Comparison of ENCODE assay signal across 34 cellular contexts in the genomic region with DNA sequence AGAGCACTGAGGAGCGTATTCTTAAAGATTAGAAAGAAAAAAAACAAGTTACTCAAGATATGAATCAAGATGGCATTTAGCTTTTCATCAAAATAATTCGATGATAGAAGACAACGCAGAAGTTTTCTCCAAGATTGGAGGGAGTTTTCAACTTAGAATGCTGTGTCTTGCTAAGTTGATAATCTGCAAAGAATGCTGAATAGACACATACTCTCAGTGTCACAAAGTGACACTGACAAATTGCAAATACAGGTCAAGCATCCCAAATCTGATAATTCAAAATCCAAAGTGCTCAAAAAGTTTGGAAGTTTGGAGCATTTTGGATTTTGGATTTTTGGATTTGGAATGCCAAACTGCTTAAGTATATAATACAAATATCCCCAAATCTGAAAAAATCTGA.
"Had no signal": no experiment of that assay in that cellular context is flagged by ENCODE, and none has a peak within 500 bp of the region (broad histone marks: within the 10 kb centered on the region; RNA-seq: fewer than 3 reads in every experiment).

No MANE protein-coding gene starts in this region.

- H3K27ac ChIP-seq: adrenal gland, body of pancreas, esophagus muscularis mucosa, foreskin keratinocyte, gastrocnemius medialis, heart left ventricle had no signal

- H3K9me3 ChIP-seq: adrenal gland, body of pancreas, esophagus muscularis mucosa, gastrocnemius medialis had no signal

- ATAC-seq: activated CD4-positive, alpha-beta T cell treated with anti-CD3 and anti-CD28 coated beads for 36 hours; activated CD8-positive, alpha-beta memory T cell treated with anti-CD3 and anti-CD28 coated beads, Interleukin-2, amount 10 ng/mL, durations not matched to agents 7 days and 5 days; activated CD8-positive, alpha-beta T cell treated with anti-CD3 and anti-CD28 coated beads, Interleukin-2, amount 10 ng/mL, durations not matched to agents 7 days and 5 days; activated naive CD8-positive, alpha-beta T cell treated with anti-CD3 and anti-CD28 coated beads, Interleukin-2, amount 50 U/mL, for 24 hours; body of pancreas; effector memory CD8-positive, alpha-beta T cell; foreskin keratinocyte; gastrocnemius medialis; heart left ventricle had no signal

- H3K4me3 Mint-ChIP-seq: activated CD4-positive, alpha-beta memory T cell treated with anti-CD3 and anti-CD28 coated beads for 36 hours; activated CD4-positive, alpha-beta T cell treated with anti-CD3 and anti-CD28 coated beads for 36 hours; activated CD4-positive, alpha-beta T cell treated with anti-CD3 and anti-CD28 coated beads, Interleukin-2, amount 10 ng/mL, durations not matched to agents 24 days and 14 days; activated CD8-positive, alpha-beta memory T cell treated with anti-CD3 and anti-CD28 coated beads, Interleukin-2, amount 10 ng/mL, durations not matched to agents 7 days and 5 days; activated CD8-positive, alpha-beta T cell treated with anti-CD3 and anti-CD28 coated beads, Interleukin-2, amount 10 ng/mL, durations not matched to agents 7 days and 5 days; activated naive CD4-positive, alpha-beta T cell treated with anti-CD3 and anti-CD28 coated beads for 36 hours; activated naive CD4-positive, alpha-beta T cell treated with anti-CD3 and anti-CD28 coated beads, Interleukin-2, amount 50 U/mL, for 24 hours; activated naive CD8-positive, alpha-beta T cell treated with anti-CD3 and anti-CD28 coated beads for 36 hours; activated naive CD8-positive, alpha-beta T cell treated with anti-CD3 and anti-CD28 coated beads, Interleukin-2, amount 50 U/mL, for 24 hours; activated T-helper 1 cell treated with anti-CD3 and anti-CD28 coated beads, Interleukin-12 subunit alpha, Interleukin-12 subunit beta, Interleukin-2, Interleukin-4 antibody, amounts not matched to agents 30 ng/mL and 10 ng/mL and 1 ng/mL, durations not matched to agents 14 hours and 24 hours and 36 hours; effector memory CD8-positive, alpha-beta T cell had no signal

- H3K4me3 ChIP-seq: adrenal gland, body of pancreas, esophagus muscularis mucosa, gastrocnemius medialis, heart left ventricle had no signal

- H3K4me1 ChIP-seq: adrenal gland, body of pancreas, esophagus muscularis mucosa, foreskin keratinocyte, gastrocnemius medialis, heart left ventricle had no signal

- H3K27me3 ChIP-seq: adrenal gland, body of pancreas, esophagus muscularis mucosa, foreskin keratinocyte, gastrocnemius medialis, heart left ventricle had no signal

- H3K27me3 Mint-ChIP-seq: activated CD4-positive, alpha-beta memory T cell treated with anti-CD3 and anti-CD28 coated beads for 36 hours; activated CD4-positive, alpha-beta T cell treated with anti-CD3 and anti-CD28 coated beads for 36 hours; activated CD4-positive, alpha-beta T cell treated with anti-CD3 and anti-CD28 coated beads, Interleukin-2, amount 10 ng/mL, durations not matched to agents 24 days and 14 days; activated CD8-positive, alpha-beta memory T cell treated with anti-CD3 and anti-CD28 coated beads, Interleukin-2, amount 10 ng/mL, durations not matched to agents 7 days and 5 days; activated naive CD4-positive, alpha-beta T cell treated with anti-CD3 and anti-CD28 coated beads, Interleukin-2, amount 50 U/mL, for 24 hours; activated naive CD8-positive, alpha-beta T cell treated with anti-CD3 and anti-CD28 coated beads for 36 hours; activated naive CD8-positive, alpha-beta T cell treated with anti-CD3 and anti-CD28 coated beads, Interleukin-2, amount 50 U/mL, for 24 hours; effector memory CD8-positive, alpha-beta T cell had no signal

- H3K36me3 Mint-ChIP-seq: activated CD8-positive, alpha-beta memory T cell treated with anti-CD3 and anti-CD28 coated beads, Interleukin-2, amount 10 ng/mL, durations not matched to agents 7 days and 5 days had no signal

- FAIRE-seq: colon had no signal

- H3K36me3 ChIP-seq: adrenal gland, gastrocnemius medialis had no signal

- H3K9me3 Mint-ChIP-seq: activated CD4-positive, alpha-beta memory T cell treated with anti-CD3 and anti-CD28 coated beads for 36 hours; activated CD4-positive, alpha-beta T cell treated with anti-CD3 and anti-CD28 coated beads, Interleukin-2, amount 10 ng/mL, durations not matched to agents 24 days and 14 days; activated naive CD4-positive, alpha-beta T cell treated with anti-CD3 and anti-CD28 coated beads for 36 hours; activated naive CD4-positive, alpha-beta T cell treated with anti-CD3 and anti-CD28 coated beads, Interleukin-2, amount 50 U/mL, for 24 hours; activated naive CD8-positive, alpha-beta T cell treated with anti-CD3 and anti-CD28 coated beads for 36 hours; activated naive CD8-positive, alpha-beta T cell treated with anti-CD3 and anti-CD28 coated beads, Interleukin-2, amount 50 U/mL, for 24 hours; activated T-helper 1 cell treated with anti-CD3 and anti-CD28 coated beads, Interleukin-12 subunit alpha, Interleukin-12 subunit beta, Interleukin-2, Interleukin-4 antibody, amounts not matched to agents 30 ng/mL and 10 ng/mL and 1 ng/mL, durations not matched to agents 14 hours and 24 hours and 36 hours; activated T-helper 2 cell treated with anti-CD3 and anti-CD28 coated beads, Interferon-gamma antibody, Interleukin-2, Interleukin-4, amounts not matched to agents 10 μg/mL and 5 μg/mL and 100 μg/mL, durations not matched to agents 14 hours and 24 hours and 36 hours; effector memory CD8-positive, alpha-beta T cell had no signal

- H3K4me1 Mint-ChIP-seq: activated CD4-positive, alpha-beta T cell treated with anti-CD3 and anti-CD28 coated beads for 36 hours; activated CD4-positive, alpha-beta T cell treated with anti-CD3 and anti-CD28 coated beads, Interleukin-2, amount 10 ng/mL, durations not matched to agents 24 days and 14 days; activated CD8-positive, alpha-beta memory T cell treated with anti-CD3 and anti-CD28 coated beads, Interleukin-2, amount 10 ng/mL, durations not matched to agents 7 days and 5 days; activated naive CD4-positive, alpha-beta T cell treated with anti-CD3 and anti-CD28 coated beads, Interleukin-2, amount 50 U/mL, for 24 hours; activated naive CD8-positive, alpha-beta T cell treated with anti-CD3 and anti-CD28 coated beads for 36 hours; activated naive CD8-positive, alpha-beta T cell treated with anti-CD3 and anti-CD28 coated beads, Interleukin-2, amount 50 U/mL, for 24 hours had no signal

- DNase-seq: activated CD4-positive, alpha-beta memory T cell treated with anti-CD3 and anti-CD28 coated beads for 36 hours; activated CD4-positive, alpha-beta T cell treated with anti-CD3 and anti-CD28 coated beads for 36 hours; activated CD4-positive, alpha-beta T cell treated with anti-CD3 and anti-CD28 coated beads, Interleukin-2, amount 10 ng/mL, durations not matched to agents 24 days and 14 days; activated CD4-positive, CD25-positive, alpha-beta regulatory T cell; activated CD4-positive, CD25-positive, alpha-beta regulatory T cell treated with anti-CD3 and anti-CD28 coated beads, Interleukin-2, amount 50 U/mL, for 72 hours; activated CD8-positive, alpha-beta memory T cell treated with anti-CD3 and anti-CD28 coated beads, Interleukin-2, amount 10 ng/mL, durations not matched to agents 7 days and 5 days; activated CD8-positive, alpha-beta memory T cell treated with anti-CD3 and anti-CD28 coated beads, Interleukin-2, amount 50 U/mL, for 4 hours; activated CD8-positive, alpha-beta T cell treated with anti-CD3 and anti-CD28 coated beads, Interleukin-2, amount 10 ng/mL, durations not matched to agents 7 days and 5 days; activated effector memory CD4-positive, alpha-beta T cell treated with anti-CD3 and anti-CD28 coated beads, Interleukin-2, amount 50 U/mL, for 16 hours; activated naive CD4-positive, alpha-beta T cell treated with anti-CD3 and anti-CD28 coated beads for 36 hours; activated naive CD8-positive, alpha-beta T cell treated with anti-CD3 and anti-CD28 coated beads for 36 hours; activated naive CD8-positive, alpha-beta T cell treated with anti-CD3 and anti-CD28 coated beads, Interleukin-2, amount 50 U/mL, for 24 hours; activated T-cell treated with anti-CD3 and anti-CD28 coated beads, Interleukin-2, amount 50 U/mL, for 1 hour; activated T-cell treated with anti-CD3 and anti-CD28 coated beads, Interleukin-2, amount 50 U/mL, for 48 hours; adrenal gland; amygdala; aorta; body of pancreas; caudate nucleus; cortex of kidney; dermis blood vessel endothelial cell; effector CD4-positive, alpha-beta T cell; effector memory CD8-positive, alpha-beta T cell; erythroblast; foreskin keratinocyte; gastrocnemius medialis; glutamatergic neuron; heart left ventricle; T-helper 2 cell had no signal

- H3K27ac Mint-ChIP-seq: activated CD4-positive, alpha-beta memory T cell treated with anti-CD3 and anti-CD28 coated beads for 36 hours; activated CD4-positive, alpha-beta T cell treated with anti-CD3 and anti-CD28 coated beads for 36 hours; activated CD4-positive, alpha-beta T cell treated with anti-CD3 and anti-CD28 coated beads, Interleukin-2, amount 10 ng/mL, durations not matched to agents 24 days and 14 days; activated CD8-positive, alpha-beta memory T cell treated with anti-CD3 and anti-CD28 coated beads, Interleukin-2, amount 10 ng/mL, durations not matched to agents 7 days and 5 days; activated CD8-positive, alpha-beta T cell treated with anti-CD3 and anti-CD28 coated beads, Interleukin-2, amount 10 ng/mL, durations not matched to agents 7 days and 5 days; activated naive CD4-positive, alpha-beta T cell treated with anti-CD3 and anti-CD28 coated beads for 36 hours; activated naive CD4-positive, alpha-beta T cell treated with anti-CD3 and anti-CD28 coated beads, Interleukin-2, amount 50 U/mL, for 24 hours; activated naive CD8-positive, alpha-beta T cell treated with anti-CD3 and anti-CD28 coated beads for 36 hours; activated naive CD8-positive, alpha-beta T cell treated with anti-CD3 and anti-CD28 coated beads, Interleukin-2, amount 50 U/mL, for 24 hours; activated T-helper 1 cell treated with anti-CD3 and anti-CD28 coated beads, Interleukin-12 subunit alpha, Interleukin-12 subunit beta, Interleukin-2, Interleukin-4 antibody, amounts not matched to agents 30 ng/mL and 10 ng/mL and 1 ng/mL, durations not matched to agents 14 hours and 24 hours and 36 hours; activated T-helper 2 cell treated with anti-CD3 and anti-CD28 coated beads, Interferon-gamma antibody, Interleukin-2, Interleukin-4, amounts not matched to agents 10 μg/mL and 5 μg/mL and 100 μg/mL, durations not matched to agents 14 hours and 24 hours and 36 hours; effector memory CD8-positive, alpha-beta T cell had no signal
